ENCODE assay signal across 34 cellular contexts in genomic region chr5:161700065-161700464, GRCh38. TPM values are rescaled to one million over a fixed set of nuclear protein-coding genes. Genes with fewer than 3 reads are reported as not detected.
"Had no signal": no experiment of that assay in that cellular context is flagged by ENCODE, and none has a peak within 500 bp of the region (broad histone marks: within the 10 kb centered on the region; RNA-seq: fewer than 3 reads in every experiment).

No MANE protein-coding gene starts in this region.

- H3K9me3 ChIP-seq: esophagus muscularis mucosa, gastroesophageal sphincter had no signal

- ATAC-seq: activated CD4-positive, CD25-positive, alpha-beta regulatory T cell treated with anti-CD3 and anti-CD28 coated beads, Interleukin-2, amount 50 U/mL, for 24 hours; activated CD8-positive, alpha-beta T cell treated with anti-CD3 and anti-CD28 coated beads for 36 hours; activated T-cell treated with anti-CD3 and anti-CD28 coated beads, Interleukin-2, amount 50 U/mL, for 4 hours; activated T-helper 17 cell treated with anti-CD3 and anti-CD28 coated beads, Interleukin-2, amount 50 U/mL, for 72 hours; effector memory CD8-positive, alpha-beta T cell; gastroesophageal sphincter; heart right ventricle had no signal

- H3K36me3 ChIP-seq: brain microvascular endothelial cell, esophagus muscularis mucosa, gastroesophageal sphincter, heart right ventricle, WERI-Rb-1 had no signal

- H3K4me1 ChIP-seq: esophagus muscularis mucosa, gastroesophageal sphincter, heart right ventricle had no signal

- H3K27ac ChIP-seq: brain microvascular endothelial cell, coronary artery, esophagus muscularis mucosa, gastroesophageal sphincter, heart right ventricle, hepatocyte, WERI-Rb-1 had no signal

- H3K27me3 ChIP-seq: brain microvascular endothelial cell, esophagus muscularis mucosa, gastroesophageal sphincter, heart right ventricle, hepatocyte had no signal

- DNase-seq: activated B cell treated with CpG ODN at 0.5 μM for 24 hours; activated CD4-positive, alpha-beta T cell treated with anti-CD3 and anti-CD28 coated beads for 48 hours; activated CD4-positive, alpha-beta T cell treated with anti-CD3 and anti-CD28 coated beads, Interleukin-2, amount 50 U/mL, for 1 hour; activated CD4-positive, alpha-beta T cell treated with anti-CD3 and anti-CD28 coated beads, Interleukin-2, amount 50 U/mL, for 48 hours; activated CD8-positive, alpha-beta memory T cell treated with anti-CD3 and anti-CD28 coated beads for 24 hours; activated CD8-positive, alpha-beta T cell treated with anti-CD3 and anti-CD28 coated beads for 36 hours; activated effector memory CD4-positive, alpha-beta T cell treated with Interleukin-2 at 50 U/mL for 16 hours; activated gamma-delta T cell treated with Interleukin-2 at 50 U/mL for 16 hours; activated naive CD4-positive, alpha-beta T cell treated with anti-CD3 and anti-CD28 coated beads, Interleukin-2, amount 50 U/mL, for 16 hours; activated naive CD4-positive, alpha-beta T cell treated with Interleukin-2 at 50 U/mL for 16 hours; activated T-cell treated with anti-CD3 and anti-CD28 coated beads, Interleukin-2, amount 50 U/mL, for 4 hours; amniotic stem cell; anterior cingulate cortex; brain microvascular endothelial cell; dermis blood vessel endothelial cell; effector CD4-positive, alpha-beta T cell; effector memory CD8-positive, alpha-beta T cell; erythroblast; foreskin melanocyte; heart right ventricle; T-helper 2 cell; WERI-Rb-1 had no signal

- FAIRE-seq: astrocyte, bronchial epithelial cell had no signal

- H3K4me3 ChIP-seq: coronary artery, esophagus muscularis mucosa, gastroesophageal sphincter, heart right ventricle, hepatocyte had no signal

RNA-seq across cellular contexts. Expression of gene GABRA6, which starts 14.5 kb away (rescaled TPM):
- total RNA-seq: activated B cell treated with CpG ODN at 0.5 μM for 24 hours; activated CD8-positive, alpha-beta T cell treated with anti-CD3 and anti-CD28 coated beads for 36 hours; activated T-cell treated with anti-CD3 and anti-CD28 coated beads, Interleukin-2, amount 50 U/mL, for 4 hours; activated T-helper 17 cell treated with anti-CD3 and anti-CD28 coated beads, Interleukin-2, amount 50 U/mL, for 72 hours; astrocyte; bronchial epithelial cell; cardiac septum; dermis blood vessel endothelial cell; esophagus muscularis mucosa; glomerular endothelial cell; heart right ventricle; hepatocyte; T-helper 1 cell treated with Interleukin-12 subunit alpha and Interleukin-12 subunit beta and Interleukin-4 antibody, amounts not matched to agents 30 ng/mL and 1 ng/mL, for 36 hours had no signal
- polyA plus RNA-seq: adipose tissue, heart right ventricle, hepatocyte had no signal
